Comparison of ENCODE assay signal across 8 cellular contexts in the genomic region with DNA sequence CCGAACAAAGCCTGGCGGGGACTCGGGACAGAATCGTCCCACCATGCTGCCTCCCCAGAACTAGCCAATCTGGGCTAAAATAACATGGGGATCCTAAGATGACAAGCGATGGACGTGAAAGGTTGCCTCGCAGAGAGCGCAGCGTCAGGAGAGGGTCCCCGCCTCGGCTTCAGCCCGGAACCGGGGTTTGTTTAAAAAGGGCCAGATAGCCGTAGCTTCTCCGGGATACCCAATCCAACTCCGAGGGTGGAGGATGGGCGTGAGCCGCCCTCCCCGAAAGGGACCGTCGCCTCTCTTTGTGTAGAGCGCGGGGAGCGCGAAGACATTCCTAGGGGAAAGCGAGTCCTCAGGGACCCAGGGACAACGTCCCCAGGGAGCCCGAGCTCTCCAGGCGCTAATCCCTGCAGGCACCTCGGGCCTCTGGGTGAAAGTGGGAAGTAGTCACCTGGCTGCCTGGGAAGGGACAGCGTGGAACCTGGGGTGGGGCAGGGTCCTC. TPM values are rescaled to one million over a fixed set of nuclear protein-coding genes. Genes with fewer than 3 reads are reported as not detected.
DNase-seq lines count a peak whose midpoint lies in the region; TF ChIP-seq lines count a peak whose summit lies in the region.

No MANE protein-coding gene starts in this region.

- H3K4me3 ChIP-seq in GM12864 (ENCODE audit: low read depth, low read length) (peak overlapping the region; percentile 43), mononuclear cell (ENCODE audit: low read length) (peak overlapping the region; percentile 47)

- peaks cover 34% of the 10 kb centered on the region for H3K4me1 Mint-ChIP-seq in brain

- intact Hi-C loops in head of caudate nucleus (cut with DNase I), result no loop called here

- TF ChIP-seq CTCF in GM12864 (IDR thresholded peaks at IDR 0.05; ENCODE audit: low read depth, low read length, missing control alignments) (no peak), brain (conservative IDR thresholded peaks at IDR 0.05) (no peak)

- DNase-seq in GM12864 (ENCODE audit: low read depth) (no peak), NCI-H1930 (lab: John Stamatoyannopoulos, UW) (peak; percentile 12 to 24), hippocampal formation (lab: John Stamatoyannopoulos, UW) (no peak), head of caudate nucleus (no peak), COLO829 (ENCODE audit: low spot score) (no peak)
- no peak for DNase-seq in NK-92 treated with Interleukin-12 subunit alpha and Interleukin-12 subunit beta, amount 100 ng/mL, for 24 hours (lab: John Stamatoyannopoulos, UW)

- peaks cover 31% of the 10 kb centered on the region for H3K36me3 Mint-ChIP-seq in brain

- H3K4me3 Mint-ChIP-seq in brain, result peak overlapping the region; percentile 90 to 98 (median 96)

- peak overlapping the region; percentile 89 to 99 (median 98) for H3K27ac Mint-ChIP-seq in brain

- peaks cover 0 to 12% (median 6%) of the 10 kb centered on the region in 5 experiments for H3K9me3 Mint-ChIP-seq in brain

- no peaks in the 10 kb centered on the region for H3K9me3 ChIP-seq in mononuclear cell (ENCODE audit: low read depth, low read length)

- peaks cover 46% of the 10 kb centered on the region for H3K27me3 ChIP-seq in mononuclear cell (ENCODE audit: insufficient read depth, low read length)

- peaks cover 14% of the 10 kb centered on the region for H3K4me1 ChIP-seq in mononuclear cell (ENCODE audit: insufficient read depth, low read length)

- peaks cover 20% of the 10 kb centered on the region for H3K27me3 Mint-ChIP-seq in brain

RNA-seq across cellular contexts. Expression of gene CD24, which starts 0.6 kb away (rescaled TPM):
- 1,099 TPM for polyA plus RNA-seq in brain (ENCODE audit: insufficient read depth, low read depth, low replicate concordance)
- total RNA-seq in mononuclear cell, result 2.4 TPM

RNA-seq across cellular contexts. Expression of gene MTRES1, which starts 54.1 kb away (rescaled TPM):
- polyA plus RNA-seq in brain (ENCODE audit: insufficient read depth, low read depth, low replicate concordance), result 24.0 TPM
- 22.7 TPM for total RNA-seq in mononuclear cell

Comparison
In these comparisons a context has a peak if more than half of its experiments do, and no peak if none do; other contexts are left out.
1. DNase-seq: peak in NCI-H1930 (2 of 2); none in GM12864 (single experiment), hippocampal formation (0 of 2), head of caudate nucleus (0 of 42), COLO829 (single experiment) and NK-92 treated with Interleukin-12 subunit alpha and Interleukin-12 subunit beta, amount 100 ng/mL, for 24 hours (single experiment).